In the genomic region with DNA sequence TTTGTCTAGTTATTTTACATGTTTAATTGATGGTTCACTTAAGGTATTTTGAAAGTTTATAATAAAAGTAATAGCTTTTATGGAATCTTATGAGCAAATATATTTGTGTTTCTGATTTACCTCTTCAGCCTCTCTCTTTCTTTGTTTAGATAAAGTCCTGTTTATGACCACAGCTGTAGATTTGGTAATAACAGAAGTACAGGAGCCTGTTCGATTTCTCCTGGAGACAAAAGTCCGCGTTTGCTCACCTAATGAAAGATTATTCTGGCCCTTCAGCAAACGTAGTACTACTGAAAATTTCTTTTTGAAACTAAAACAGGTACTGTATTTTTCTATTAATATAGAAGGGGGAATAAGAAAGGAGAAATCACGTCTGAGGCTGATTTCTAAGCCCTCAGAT, we compare ENCODE assay signal across 1 cellular context.
A peak's percentile ranks its signal among the peaks of the same experiment; 100 is the strongest.
TF ChIP-seq lines count a peak whose summit lies in the region.

No MANE protein-coding gene starts in this region.

TF ChIP-seq in HepG2, 621 proteins besides CTCF, POLR2A, EP300 and RAD21 (continued from another document and continues in another):
- TF ChIP-seq, protein P1, sequence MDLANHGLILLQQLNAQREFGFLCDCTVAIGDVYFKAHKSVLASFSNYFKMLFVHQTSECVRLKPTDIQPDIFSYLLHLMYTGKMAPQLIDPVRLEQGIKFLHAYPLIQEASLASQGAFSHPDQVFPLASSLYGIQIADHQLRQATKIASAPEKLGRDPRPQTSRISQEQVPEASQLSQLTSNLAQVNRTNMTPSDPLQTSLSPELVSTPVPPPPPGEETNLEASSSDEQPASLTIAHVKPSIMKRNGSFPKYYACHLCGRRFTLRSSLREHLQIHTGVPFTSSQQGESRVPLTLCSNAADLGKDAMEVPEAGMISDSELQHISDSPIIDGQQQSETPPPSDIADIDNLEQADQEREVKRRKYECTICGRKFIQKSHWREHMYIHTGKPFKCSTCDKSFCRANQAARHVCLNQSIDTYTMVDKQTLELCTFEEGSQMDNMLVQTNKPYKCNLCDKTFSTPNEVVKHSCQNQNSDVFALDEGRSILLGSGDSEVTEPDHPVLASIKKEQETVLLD (CRISPR knock-in tag; IDR thresholded peaks at IDR 0.05; ENCODE audit: low read depth) = no peak
- TF ChIP-seq MTF1 (CRISPR knock-in tag; IDR thresholded peaks at IDR 0.05) (no peak), PTBP1 (IDR thresholded peaks at IDR 0.05; ENCODE audit: low read depth, low read length, poor library complexity, severe bottlenecking) (no peak), ZNF121 (CRISPR knock-in tag; IDR thresholded peaks at IDR 0.05) (no peak), ZNF639 (CRISPR knock-in tag; conservative IDR thresholded peaks at IDR 0.05) (no peak), ARNT (IDR thresholded peaks at IDR 0.05) (no peak), FOXA1 (IDR thresholded peaks at IDR 0.05) (no peak), FOXA1 (CRISPR knock-in tag; IDR thresholded peaks at IDR 0.05) (no peak), ZNF672 (CRISPR knock-in tag; IDR thresholded peaks at IDR 0.05) (no peak), ZBTB49 (CRISPR knock-in tag; IDR thresholded peaks at IDR 0.05; ENCODE audit: borderline replicate concordance) (no peak), HNF1B (CRISPR knock-in tag; IDR thresholded peaks at IDR 0.05) (no peak), ZNF674 (CRISPR knock-in tag; IDR thresholded peaks at IDR 0.05; ENCODE audit: low read depth) (no peak), ZNF577 (CRISPR knock-in tag; IDR thresholded peaks at IDR 0.05; ENCODE audit: borderline replicate concordance, low read depth) (no peak), ZFP90 (CRISPR knock-in tag; IDR thresholded peaks at IDR 0.05; ENCODE audit: borderline replicate concordance) (no peak), IKZF4 (CRISPR knock-in tag; IDR thresholded peaks at IDR 0.05; ENCODE audit: borderline replicate concordance, low read depth, not compliant biosample characterization) (no peak), ZNF607 (CRISPR knock-in tag; IDR thresholded peaks at IDR 0.05; ENCODE audit: borderline replicate concordance) (no peak), ZBTB26 (CRISPR knock-in tag; IDR thresholded peaks at IDR 0.05; ENCODE audit: borderline replicate concordance) (no peak), TOPORS (CRISPR knock-in tag; IDR thresholded peaks at IDR 0.05) (no peak), PAX8 (CRISPR knock-in tag; IDR thresholded peaks at IDR 0.05; ENCODE audit: borderline replicate concordance) (no peak), TFE3 (CRISPR knock-in tag; IDR thresholded peaks at IDR 0.05) (no peak), GABPA (IDR thresholded peaks at IDR 0.05; ENCODE audit: low read depth, low read length) (no peak), GABPA (CRISPR knock-in tag; IDR thresholded peaks at IDR 0.05; ENCODE audit: low read depth) (no peak), U2AF1 (optimal IDR thresholded peaks at IDR 0.05; ENCODE audit: low read depth, low read length) (no peak), SUZ12 (IDR thresholded peaks at IDR 0.05; ENCODE audit: low read depth, low read length) (no peak), HNF4A (CRISPR knock-in tag; IDR thresholded peaks at IDR 0.05) (peak; percentile 30; the same call in 1 of the 2 replicates), RFX5 (IDR thresholded peaks at IDR 0.05; ENCODE audit: low read depth, low read length) (no peak), PCBP2 (optimal IDR thresholded peaks at IDR 0.05; ENCODE audit: low read depth, low read length, poor library complexity, severe bottlenecking) (no peak), SATB2 (CRISPR knock-in tag; IDR thresholded peaks at IDR 0.05) (no peak), BCL6 (CRISPR knock-in tag; IDR thresholded peaks at IDR 0.05) (0 out of 2 replicates have a peak, but pooled peaks have one; percentile 17), POLR2G (IDR thresholded peaks at IDR 0.05; ENCODE audit: low read depth, low read length) (no peak), ZNF331 (CRISPR knock-in tag; IDR thresholded peaks at IDR 0.05) (no peak), HMGA1 (CRISPR knock-in tag; conservative IDR thresholded peaks at IDR 0.05) (no peak), MED8 (CRISPR knock-in tag; IDR thresholded peaks at IDR 0.05; ENCODE audit: insufficient replicate concordance) (no peak), ZNF564 (CRISPR knock-in tag; IDR thresholded peaks at IDR 0.05) (no peak), ONECUT2 (CRISPR knock-in tag; IDR thresholded peaks at IDR 0.05) (0 out of 2 replicates have a peak, but pooled peaks have one; percentile 40)
- TF ChIP-seq, protein P2, sequence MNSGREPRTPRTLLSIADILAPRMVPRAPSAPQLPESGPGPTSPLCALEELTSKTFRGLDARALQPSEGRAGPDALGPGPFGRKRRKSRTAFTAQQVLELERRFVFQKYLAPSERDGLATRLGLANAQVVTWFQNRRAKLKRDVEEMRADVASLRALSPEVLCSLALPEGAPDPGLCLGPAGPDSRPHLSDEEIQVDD (CRISPR knock-in tag; IDR thresholded peaks at IDR 0.05; ENCODE audit: borderline replicate concordance) = no peak
- TF ChIP-seq, protein P3, sequence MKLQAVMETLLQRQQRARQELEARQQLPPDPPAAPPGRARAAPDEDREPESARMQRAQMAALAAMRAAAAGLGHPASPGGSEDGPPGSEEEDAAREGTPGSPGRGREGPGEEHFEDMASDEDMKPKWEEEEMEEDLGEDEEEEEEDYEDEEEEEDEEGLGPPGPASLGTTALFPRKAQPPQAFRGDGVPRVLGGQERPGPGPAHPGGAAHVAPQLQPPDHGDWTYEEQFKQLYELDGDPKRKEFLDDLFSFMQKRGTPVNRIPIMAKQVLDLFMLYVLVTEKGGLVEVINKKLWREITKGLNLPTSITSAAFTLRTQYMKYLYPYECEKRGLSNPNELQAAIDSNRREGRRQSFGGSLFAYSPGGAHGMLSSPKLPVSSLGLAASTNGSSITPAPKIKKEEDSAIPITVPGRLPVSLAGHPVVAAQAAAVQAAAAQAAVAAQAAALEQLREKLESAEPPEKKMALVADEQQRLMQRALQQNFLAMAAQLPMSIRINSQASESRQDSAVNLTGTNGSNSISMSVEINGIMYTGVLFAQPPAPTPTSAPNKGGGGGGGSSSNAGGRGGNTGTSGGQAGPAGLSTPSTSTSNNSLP (IDR thresholded peaks at IDR 0.05; ENCODE audit: low read depth, low read length) = peak; percentile 38; the same call in 1 of the 2 replicates
- TF ChIP-seq, protein P4, sequence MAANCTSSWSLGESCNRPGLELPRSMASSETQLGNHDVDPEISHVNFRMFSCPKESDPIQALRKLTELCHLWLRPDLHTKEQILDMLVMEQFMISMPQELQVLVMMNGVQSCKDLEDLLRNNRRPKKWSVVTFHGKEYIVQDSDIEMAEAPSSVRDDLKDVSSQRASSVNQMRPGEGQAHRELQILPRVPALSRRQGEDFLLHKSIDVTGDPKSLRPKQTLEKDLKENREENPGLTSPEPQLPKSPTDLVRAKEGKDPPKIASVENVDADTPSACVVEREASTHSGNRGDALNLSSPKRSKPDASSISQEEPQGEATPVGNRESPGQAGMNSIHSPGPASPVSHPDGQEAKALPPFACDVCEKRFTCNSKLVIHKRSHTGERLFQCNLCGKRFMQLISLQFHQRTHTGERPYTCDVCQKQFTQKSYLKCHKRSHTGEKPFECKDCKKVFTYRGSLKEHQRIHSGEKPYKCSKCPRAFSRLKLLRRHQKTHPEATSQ (CRISPR knock-in tag; IDR thresholded peaks at IDR 0.05; ENCODE audit: borderline replicate concordance) = no peak
- TF ChIP-seq, protein P5, sequence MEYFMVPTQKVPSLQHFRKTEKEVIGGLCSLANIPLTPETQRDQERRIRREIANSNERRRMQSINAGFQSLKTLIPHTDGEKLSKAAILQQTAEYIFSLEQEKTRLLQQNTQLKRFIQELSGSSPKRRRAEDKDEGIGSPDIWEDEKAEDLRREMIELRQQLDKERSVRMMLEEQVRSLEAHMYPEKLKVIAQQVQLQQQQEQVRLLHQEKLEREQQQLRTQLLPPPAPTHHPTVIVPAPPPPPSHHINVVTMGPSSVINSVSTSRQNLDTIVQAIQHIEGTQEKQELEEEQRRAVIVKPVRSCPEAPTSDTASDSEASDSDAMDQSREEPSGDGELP (IDR thresholded peaks at IDR 0.05; ENCODE audit: borderline replicate concordance, low read depth) = 0 out of 2 replicates have a peak, but pooled peaks have one; percentile 15
- TF ChIP-seq, protein P6, sequence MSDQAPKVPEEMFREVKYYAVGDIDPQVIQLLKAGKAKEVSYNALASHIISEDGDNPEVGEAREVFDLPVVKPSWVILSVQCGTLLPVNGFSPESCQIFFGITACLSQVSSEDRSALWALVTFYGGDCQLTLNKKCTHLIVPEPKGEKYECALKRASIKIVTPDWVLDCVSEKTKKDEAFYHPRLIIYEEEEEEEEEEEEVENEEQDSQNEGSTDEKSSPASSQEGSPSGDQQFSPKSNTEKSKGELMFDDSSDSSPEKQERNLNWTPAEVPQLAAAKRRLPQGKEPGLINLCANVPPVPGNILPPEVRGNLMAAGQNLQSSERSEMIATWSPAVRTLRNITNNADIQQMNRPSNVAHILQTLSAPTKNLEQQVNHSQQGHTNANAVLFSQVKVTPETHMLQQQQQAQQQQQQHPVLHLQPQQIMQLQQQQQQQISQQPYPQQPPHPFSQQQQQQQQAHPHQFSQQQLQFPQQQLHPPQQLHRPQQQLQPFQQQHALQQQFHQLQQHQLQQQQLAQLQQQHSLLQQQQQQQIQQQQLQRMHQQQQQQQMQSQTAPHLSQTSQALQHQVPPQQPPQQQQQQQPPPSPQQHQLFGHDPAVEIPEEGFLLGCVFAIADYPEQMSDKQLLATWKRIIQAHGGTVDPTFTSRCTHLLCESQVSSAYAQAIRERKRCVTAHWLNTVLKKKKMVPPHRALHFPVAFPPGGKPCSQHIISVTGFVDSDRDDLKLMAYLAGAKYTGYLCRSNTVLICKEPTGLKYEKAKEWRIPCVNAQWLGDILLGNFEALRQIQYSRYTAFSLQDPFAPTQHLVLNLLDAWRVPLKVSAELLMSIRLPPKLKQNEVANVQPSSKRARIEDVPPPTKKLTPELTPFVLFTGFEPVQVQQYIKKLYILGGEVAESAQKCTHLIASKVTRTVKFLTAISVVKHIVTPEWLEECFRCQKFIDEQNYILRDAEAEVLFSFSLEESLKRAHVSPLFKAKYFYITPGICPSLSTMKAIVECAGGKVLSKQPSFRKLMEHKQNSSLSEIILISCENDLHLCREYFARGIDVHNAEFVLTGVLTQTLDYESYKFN (CRISPR knock-in tag; conservative IDR thresholded peaks at IDR 0.05) = peak; percentile 61
